ENCODE assay signal across 1 cellular context in genomic region chr15:48176957-48177356, GRCh38.
TF ChIP-seq lines count a peak whose summit lies in the region.

No MANE protein-coding gene starts in this region.

TF ChIP-seq in HEK293, 187 proteins besides CTCF, POLR2A, EP300 and RAD21 (continued from another document):
- TF ChIP-seq PRDM10 (tag by site-specific recombination; IDR thresholded peaks at IDR 0.05) = no peak
- no peak for TF ChIP-seq ZNF521 (tag by site-specific recombination; IDR thresholded peaks at IDR 0.05)
- TF ChIP-seq ZSCAN30 (tag by site-specific recombination; IDR thresholded peaks at IDR 0.05) = no peak
- TF ChIP-seq ZNF514 (tag by site-specific recombination; IDR thresholded peaks at IDR 0.05) = no peak
- no peak for TF ChIP-seq ZNF416 (tag by site-specific recombination; IDR thresholded peaks at IDR 0.05)
- TF ChIP-seq ZFHX2 (tag by site-specific recombination; conservative IDR thresholded peaks at IDR 0.05) = no peak
- TF ChIP-seq ZBTB49 (tag by site-specific recombination; IDR thresholded peaks at IDR 0.05; ENCODE audit: low read depth) = no peak
- no peak for TF ChIP-seq INSM2 (tag by site-specific recombination; IDR thresholded peaks at IDR 0.05)
